Comparison of ENCODE assay signal across 8 cellular contexts in the genomic region with DNA sequence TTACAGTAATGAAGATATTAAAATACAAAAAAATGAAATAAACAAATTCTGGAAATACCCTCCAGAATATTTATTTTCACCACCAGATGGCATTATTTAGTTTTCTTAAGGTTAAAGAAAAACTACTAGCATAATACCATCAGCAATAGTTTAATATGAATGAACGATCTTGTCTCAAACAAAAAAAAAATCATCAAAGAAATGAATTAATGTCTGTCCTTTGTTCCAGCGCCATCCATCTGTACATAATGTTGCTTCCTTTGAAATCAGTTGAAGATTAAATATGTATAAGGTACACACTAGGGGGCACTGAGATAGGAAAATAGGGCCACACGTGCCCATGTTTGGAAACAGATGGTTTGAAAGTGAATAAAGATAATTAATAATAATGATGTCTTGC.
DNase-seq lines count a peak whose midpoint lies in the region; ATAC-seq, FAIRE-seq and TF ChIP-seq lines count a peak whose summit lies in the region.
"Had no signal": no experiment of that assay in that cellular context is flagged by ENCODE, and none has a peak within 500 bp of the region (broad histone marks: within the 10 kb centered on the region; RNA-seq: fewer than 3 reads in every experiment).

No MANE protein-coding gene starts in this region.

- DNase-seq in GM10266 (ENCODE audit: extremely low spot score): peak; percentile 4
- peak; percentile 78 for DNase-seq in NCI-H146 treated with DMSO at 0.1 percent for 48 hours (lab: John Stamatoyannopoulos, UW; ENCODE audit: unreplicated experiment)
- DNase-seq in astrocyte (ENCODE audit: low read depth): peak; percentile 15
- no peak for DNase-seq in lower lobe of right lung
- DNase-seq in islet precursor cell: no peak
- no peak for DNase-seq in activated naive CD8-positive, alpha-beta T cell treated with anti-CD3 and anti-CD28 coated beads, Interleukin-2, amount 50 U/mL, for 24 hours
- no peak for DNase-seq in putamen (ENCODE audit: low spot score)

- no peaks in the 10 kb centered on the region for H3K9me3 Mint-ChIP-seq in astrocyte (ENCODE audit: unreplicated experiment)
- H3K9me3 Mint-ChIP-seq in activated naive CD8-positive, alpha-beta T cell treated with anti-CD3 and anti-CD28 coated beads, Interleukin-2, amount 50 U/mL, for 24 hours: no peaks in the 10 kb centered on the region

- H3K9me3 ChIP-seq in astrocyte (ENCODE audit: insufficient read depth, low read depth, low read length) (no peaks in the 10 kb centered on the region), lower lobe of right lung (no peaks in the 10 kb centered on the region)
- H3K9me3 ChIP-seq: SJCRH30 had no signal

- no peak overlapping the region for H3K4me3 Mint-ChIP-seq in astrocyte (ENCODE audit: unreplicated experiment)
- no peak overlapping the region for H3K4me3 Mint-ChIP-seq in activated naive CD8-positive, alpha-beta T cell treated with anti-CD3 and anti-CD28 coated beads, Interleukin-2, amount 50 U/mL, for 24 hours

- no peaks in the 10 kb centered on the region for H4K20me1 ChIP-seq in astrocyte (ENCODE audit: insufficient read depth, low read length)

- H3K36me3 ChIP-seq in astrocyte (ENCODE audit: insufficient read depth, low read length) (no peaks in the 10 kb centered on the region), lower lobe of right lung (no peaks in the 10 kb centered on the region)
- H3K36me3 ChIP-seq: SJCRH30 had no signal

- intact Hi-C loops in lower lobe of right lung (cut with DNase I): no loop called here

- H3K4me1 ChIP-seq in astrocyte (ENCODE audit: insufficient read depth, low read length) (no peaks in the 10 kb centered on the region), lower lobe of right lung (no peaks in the 10 kb centered on the region)

- H3K36me3 Mint-ChIP-seq in astrocyte (ENCODE audit: low read depth, unreplicated experiment): no peaks in the 10 kb centered on the region
- no peaks in the 10 kb centered on the region for H3K36me3 Mint-ChIP-seq in activated naive CD8-positive, alpha-beta T cell treated with anti-CD3 and anti-CD28 coated beads, Interleukin-2, amount 50 U/mL, for 24 hours (ENCODE audit: low read depth)

- no peak overlapping the region for H3K27ac ChIP-seq in astrocyte (ENCODE audit: low read depth, low read length)
- H3K27ac ChIP-seq in lower lobe of right lung: no peak overlapping the region
- H3K27ac ChIP-seq: SJCRH30 had no signal

- no peak overlapping the region for H3K4me3 ChIP-seq in astrocyte (ENCODE audit: insufficient read depth, low read depth, low read length)
- no peak overlapping the region for H3K4me3 ChIP-seq in lower lobe of right lung
- H3K4me3 ChIP-seq: SJCRH30 had no signal

- ATAC-seq in lower lobe of right lung: no peak
- no peak for ATAC-seq in activated naive CD8-positive, alpha-beta T cell treated with anti-CD3 and anti-CD28 coated beads, Interleukin-2, amount 50 U/mL, for 24 hours

- H3K27me3 ChIP-seq in astrocyte (ENCODE audit: insufficient read depth, low read length): peaks cover 2% of the 10 kb centered on the region
- no peaks in the 10 kb centered on the region for H3K27me3 ChIP-seq in lower lobe of right lung (ENCODE audit: low read depth)
- H3K27me3 ChIP-seq: SJCRH30 had no signal

- H3K27me3 Mint-ChIP-seq in astrocyte (ENCODE audit: low read depth, unreplicated experiment): no peaks in the 10 kb centered on the region
- H3K27me3 Mint-ChIP-seq in activated naive CD8-positive, alpha-beta T cell treated with anti-CD3 and anti-CD28 coated beads, Interleukin-2, amount 50 U/mL, for 24 hours: peaks cover 2% of the 10 kb centered on the region

- FAIRE-seq in astrocyte (lab: Jason Lieb, UNC): peak; percentile 13

- no peak overlapping the region for H3K4me2 ChIP-seq in astrocyte (ENCODE audit: low read length)

- H2AFZ ChIP-seq in astrocyte (ENCODE audit: low read depth, low read length): no peak overlapping the region

- no peak overlapping the region for H3K27ac Mint-ChIP-seq in astrocyte (ENCODE audit: unreplicated experiment)
- no peak overlapping the region for H3K27ac Mint-ChIP-seq in activated naive CD8-positive, alpha-beta T cell treated with anti-CD3 and anti-CD28 coated beads, Interleukin-2, amount 50 U/mL, for 24 hours

- H3K4me1 Mint-ChIP-seq in astrocyte (ENCODE audit: low read depth, unreplicated experiment): peaks cover 12% of the 10 kb centered on the region
- no peaks in the 10 kb centered on the region for H3K4me1 Mint-ChIP-seq in activated naive CD8-positive, alpha-beta T cell treated with anti-CD3 and anti-CD28 coated beads, Interleukin-2, amount 50 U/mL, for 24 hours

- TF ChIP-seq CTCF in GM10266 (IDR thresholded peaks at IDR 0.05; ENCODE audit: control insufficient read depth, insufficient read depth, low read depth, missing control alignments) (peak; percentile 7), astrocyte (IDR thresholded peaks at IDR 0.05; ENCODE audit: insufficient read depth, low read depth, low read length) (peak; percentile 24), lower lobe of right lung (IDR thresholded peaks at IDR 0.05) (peak; percentile 39)

- no peak overlapping the region for H3K9ac ChIP-seq in astrocyte (ENCODE audit: low read length)

- no peaks in the 10 kb centered on the region for H3K79me2 ChIP-seq in astrocyte (ENCODE audit: insufficient read depth, low read length)

Comparison
In these comparisons a context has a peak if more than half of its experiments do, and no peak if none do; other contexts are left out.
1. DNase-seq: peak in GM10266 (single experiment), NCI-H146 treated with DMSO at 0.1 percent for 48 hours (single experiment) and astrocyte (single experiment); none in lower lobe of right lung (single experiment), islet precursor cell (single experiment), activated naive CD8-positive, alpha-beta T cell treated with anti-CD3 and anti-CD28 coated beads, Interleukin-2, amount 50 U/mL, for 24 hours (single experiment) and putamen (single experiment).
2. Peak in every context shown above with its lines, with median percentiles within 50 percentile points of each other: CTCF ChIP-seq.